ENCODE assay signal across 16 cellular contexts in genomic region chr19:13404236-13404635, GRCh38.
"Had no signal": no experiment of that assay in that cellular context is flagged by ENCODE, and none has a peak within 500 bp of the region (broad histone marks: within the 10 kb centered on the region; RNA-seq: fewer than 3 reads in every experiment).

No MANE protein-coding gene starts in this region.

- H3K9me3 ChIP-seq: prostate gland, thyroid gland had no signal

- H3K27ac ChIP-seq: esophagus muscularis mucosa, gastroesophageal sphincter, heart left ventricle, left ventricle myocardium inferior, prostate gland, right atrium auricular region, thyroid gland had no signal

- H3K4me3 ChIP-seq: esophagus muscularis mucosa, gastroesophageal sphincter, heart left ventricle, left ventricle myocardium inferior, prostate gland, right atrium auricular region, thyroid gland had no signal

- H3K4me1 ChIP-seq: esophagus muscularis mucosa, gastroesophageal sphincter, heart left ventricle, left ventricle myocardium inferior, prostate gland, right atrium auricular region, thyroid gland had no signal

- DNase-seq: activated CD4-positive, alpha-beta T cell treated with anti-CD3 and anti-CD28 coated beads, Interleukin-2, amount 50 U/mL, for 48 hours; activated gamma-delta T cell; dermis blood vessel endothelial cell; effector memory CD4-positive, alpha-beta T cell; heart left ventricle; kidney glomerular epithelial cell; left ventricle myocardium inferior; mammary epithelial cell; midbrain; stimulated activated CD4-positive, alpha-beta T cell treated with anti-CD3 and anti-CD28 coated beads, Interleukin-2, amount 100 ng/mL, for 24 hours; stimulated activated naive CD4-positive, alpha-beta T cell treated with Interleukin-2 at 50 U/mL for 16 hours; thyroid gland had no signal

- ATAC-seq: gastroesophageal sphincter, heart left ventricle had no signal

- H3K27me3 ChIP-seq: right atrium auricular region, thyroid gland had no signal

- H3K36me3 ChIP-seq: esophagus muscularis mucosa, gastroesophageal sphincter, heart left ventricle, left ventricle myocardium inferior, prostate gland, right atrium auricular region, thyroid gland had no signal
